Comparison of ENCODE assay signal across 8 cellular contexts in the genomic region with DNA sequence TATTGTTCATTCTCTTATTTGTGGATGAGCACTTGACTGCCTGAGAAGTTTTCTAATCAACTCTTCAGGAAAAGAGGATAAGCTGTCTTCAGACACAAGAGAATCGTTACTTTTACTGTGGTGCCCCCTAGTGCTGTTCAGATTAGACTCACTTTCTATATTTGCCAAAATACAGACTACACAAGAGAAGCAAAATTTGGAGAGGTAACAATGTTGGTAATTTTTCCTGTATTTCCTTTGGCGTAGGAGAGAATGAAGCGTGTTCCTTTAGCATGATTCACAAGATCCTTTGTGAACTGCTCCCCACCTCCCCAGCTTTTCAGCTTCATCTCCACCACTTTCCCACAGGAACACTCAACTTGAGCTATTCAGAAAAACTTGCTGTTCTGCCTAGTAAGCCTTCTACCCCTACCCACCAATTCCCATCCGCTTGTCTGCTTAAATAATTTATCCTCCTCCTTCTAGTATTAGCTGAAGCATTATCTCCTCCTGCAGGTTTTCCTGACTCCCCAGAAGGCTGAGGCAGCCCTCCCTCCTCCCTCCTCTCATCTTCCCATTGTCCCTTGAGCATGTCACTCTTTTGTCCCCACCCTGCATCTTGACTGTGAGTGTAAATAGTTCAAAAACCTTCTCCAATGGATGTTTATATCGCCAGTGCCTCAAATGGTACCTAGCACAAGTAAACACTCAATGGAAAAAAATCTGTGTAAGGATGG. TPM values are rescaled to one million over a fixed set of nuclear protein-coding genes. Genes with fewer than 3 reads are reported as not detected.
DNase-seq lines count a peak whose midpoint lies in the region; ATAC-seq and TF ChIP-seq lines count a peak whose summit lies in the region.

No MANE protein-coding gene starts in this region.

- intact Hi-C loops in breast epithelium (cut with DNase I; ENCODE audit: low total_unique reads): no loop called here
- intact Hi-C loops in upper lobe of right lung (cut with DNase I): loop anchor here (2.0 to 10.0 kb wide), 2 partner anchors 380 to 458 kb away; no protein-coding TSS in a partner anchor

- H3K4me3 ChIP-seq in ACC112 (ENCODE audit: low read depth, low read length) (no peak overlapping the region), GM08714 (ENCODE audit: low read length) (peak overlapping the region; percentile 61), breast epithelium (no peak overlapping the region), upper lobe of right lung (no peak overlapping the region)

- H3K27me3 Mint-ChIP-seq in activated CD8-positive, alpha-beta memory T cell treated with anti-CD3 and anti-CD28 coated beads, Interleukin-2, amount 10 ng/mL, durations not matched to agents 7 days and 5 days: peaks cover 43% of the 10 kb centered on the region

- peak; percentile 21 for DNase-seq in NCI-H69 (lab: John Stamatoyannopoulos, UW)
- no peak for DNase-seq in breast epithelium (ENCODE audit: low spot score in 2 of 2)
- DNase-seq in left lobe of liver (ENCODE audit: low spot score): no peak
- no peak for DNase-seq in upper lobe of right lung
- DNase-seq in activated CD8-positive, alpha-beta memory T cell treated with anti-CD3 and anti-CD28 coated beads, Interleukin-2, amount 10 ng/mL, durations not matched to agents 7 days and 5 days: no peak

- H3K27me3 ChIP-seq in ACC112 (ENCODE audit: insufficient read depth, low read length): no peaks in the 10 kb centered on the region
- no peaks in the 10 kb centered on the region for H3K27me3 ChIP-seq in breast epithelium
- H3K27me3 ChIP-seq in upper lobe of right lung: no peaks in the 10 kb centered on the region

- H3K27ac Mint-ChIP-seq in activated CD8-positive, alpha-beta memory T cell treated with anti-CD3 and anti-CD28 coated beads, Interleukin-2, amount 10 ng/mL, durations not matched to agents 7 days and 5 days: no peak overlapping the region

- no peaks in the 10 kb centered on the region for H3K79me2 ChIP-seq in ACC112 (ENCODE audit: control insufficient read depth, insufficient read depth, low read length, unreplicated experiment)

- CTCF ChIA-PET in activated CD8-positive, alpha-beta memory T cell treated with anti-CD3 and anti-CD28 coated beads, Interleukin-2, amount 10 ng/mL, durations not matched to agents 7 days and 5 days (lab: Charles Lee): interaction anchor here (0.5 to 8.8 kb wide), 10 partner anchors 10 to 984 kb away, joined by 3 to 99 read pairs (median 3); no protein-coding TSS in a partner anchor

- peak overlapping the region; percentile 88 for H2AFZ ChIP-seq in ACC112 (ENCODE audit: low read length, unreplicated experiment)

- peak overlapping the region; percentile 46 for H3K27ac ChIP-seq in ACC112 (ENCODE audit: low read depth, low read length)
- H3K27ac ChIP-seq in breast epithelium: no peak overlapping the region
- H3K27ac ChIP-seq in upper lobe of right lung: no peak overlapping the region

- ATAC-seq in left lobe of liver: peak; percentile 86
- ATAC-seq in upper lobe of right lung: peak; percentile 85
- ATAC-seq in GM18868 (IDR thresholded peaks at IDR 0.05; ENCODE audit: unreplicated experiment): no peak
- no peak for ATAC-seq in activated CD8-positive, alpha-beta memory T cell treated with anti-CD3 and anti-CD28 coated beads, Interleukin-2, amount 10 ng/mL, durations not matched to agents 7 days and 5 days

- peaks cover 35% of the 10 kb centered on the region for H3K4me1 Mint-ChIP-seq in activated CD8-positive, alpha-beta memory T cell treated with anti-CD3 and anti-CD28 coated beads, Interleukin-2, amount 10 ng/mL, durations not matched to agents 7 days and 5 days

- TF ChIP-seq POLR2A in breast epithelium (IDR thresholded peaks at IDR 0.05): no peak

- no peaks in the 10 kb centered on the region for H3K9me3 Mint-ChIP-seq in activated CD8-positive, alpha-beta memory T cell treated with anti-CD3 and anti-CD28 coated beads, Interleukin-2, amount 10 ng/mL, durations not matched to agents 7 days and 5 days (ENCODE audit: low read depth)

- H3K9me3 ChIP-seq in breast epithelium (no peaks in the 10 kb centered on the region), upper lobe of right lung (no peaks in the 10 kb centered on the region)

- H3K36me3 ChIP-seq in ACC112 (ENCODE audit: insufficient read depth, low read length) (no peaks in the 10 kb centered on the region), breast epithelium (no peaks in the 10 kb centered on the region), upper lobe of right lung (no peaks in the 10 kb centered on the region)

- no peak overlapping the region for H3K4me3 Mint-ChIP-seq in activated CD8-positive, alpha-beta memory T cell treated with anti-CD3 and anti-CD28 coated beads, Interleukin-2, amount 10 ng/mL, durations not matched to agents 7 days and 5 days

- H3K4me1 ChIP-seq in ACC112 (ENCODE audit: control insufficient read depth, insufficient read depth, low read length, unreplicated experiment) (peaks cover 36% of the 10 kb centered on the region), breast epithelium (peaks cover 0 to 4% of the 10 kb centered on the region in 2 donors), upper lobe of right lung (peaks cover 21% of the 10 kb centered on the region)

- H3K36me3 Mint-ChIP-seq in activated CD8-positive, alpha-beta memory T cell treated with anti-CD3 and anti-CD28 coated beads, Interleukin-2, amount 10 ng/mL, durations not matched to agents 7 days and 5 days: no peaks in the 10 kb centered on the region

- peak; percentile 54 to 77 (median 69) for TF ChIP-seq CTCF in breast epithelium (IDR thresholded peaks at IDR 0.05)
- peak; percentile 64 for TF ChIP-seq CTCF in upper lobe of right lung (IDR thresholded peaks at IDR 0.05)

RNA-seq across cellular contexts. Expression of gene TNFSF4, which starts 4.5 kb away (rescaled TPM):
- total RNA-seq in breast epithelium (1 to 10 TPM in 1 of 3 donors, under 1 TPM in 2; 0.66 to 1.9 (median 0.73) TPM), left lobe of liver (0.58 TPM), upper lobe of right lung (0.72 TPM)
- total RNA-seq in activated CD8-positive, alpha-beta memory T cell treated with anti-CD3 and anti-CD28 coated beads, Interleukin-2, amount 10 ng/mL, durations not matched to agents 7 days and 5 days: 10 to 100 TPM in 1 of 2 experiments, under 1 TPM in 1; 0.47 to 17.5 TPM

Comparison
In these comparisons a context has a peak if more than half of its experiments do, and no peak if none do; other contexts are left out.
1. ATAC-seq: peak in left lobe of liver (single experiment) and upper lobe of right lung (single experiment); none in GM18868 (single experiment) and activated CD8-positive, alpha-beta memory T cell treated with anti-CD3 and anti-CD28 coated beads, Interleukin-2, amount 10 ng/mL, durations not matched to agents 7 days and 5 days (single experiment).